11 cellular contexts compared by ENCODE assay signal in the genomic region with DNA sequence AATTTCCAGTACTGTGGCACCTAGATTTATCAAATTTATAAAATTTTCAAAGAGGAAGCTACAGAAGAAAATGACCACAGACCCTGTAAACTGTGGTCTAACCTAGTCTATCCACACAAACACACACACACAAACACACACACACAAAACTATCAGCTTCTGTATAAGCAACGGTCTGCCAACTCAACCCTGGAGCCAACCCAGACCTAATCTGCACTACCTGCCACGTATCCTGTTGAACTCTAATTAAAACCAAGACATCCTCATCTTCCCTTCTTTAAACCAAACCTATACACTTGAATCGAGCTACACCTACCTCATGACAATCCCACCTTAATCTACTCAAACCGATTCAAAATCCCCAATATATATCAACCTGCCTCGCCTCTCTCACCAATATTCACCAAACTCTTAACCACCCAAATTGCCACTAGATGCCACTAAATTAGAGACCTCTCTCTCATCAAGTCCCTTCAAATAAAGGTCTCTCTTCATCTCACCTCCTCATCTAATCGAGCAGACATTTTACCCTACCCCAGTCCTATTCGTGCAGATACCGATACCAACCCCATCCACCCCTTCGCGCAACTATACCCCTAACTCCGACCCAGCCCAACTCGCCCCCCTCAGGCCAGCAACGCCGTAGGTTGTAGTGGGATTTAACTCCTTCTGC. TPM values are rescaled to one million over a fixed set of nuclear protein-coding genes. Genes with fewer than 3 reads are reported as not detected.
A peak's percentile ranks its signal among the peaks of the same experiment; 100 is the strongest.
DNase-seq lines count a peak whose midpoint lies in the region; ATAC-seq and TF ChIP-seq lines count a peak whose summit lies in the region.
"Had no signal": no experiment of that assay in that cellular context is flagged by ENCODE, and none has a peak within 500 bp of the region (broad histone marks: within the 10 kb centered on the region; RNA-seq: fewer than 3 reads in every experiment).

No MANE protein-coding gene starts in this region.

- H3K27me3 ChIP-seq in testis: no peaks in the 10 kb centered on the region

- H3K36me3 ChIP-seq in SK-N-MC (ENCODE audit: insufficient read depth, low read length) (peaks cover 59% of the 10 kb centered on the region), testis (ENCODE audit: low read depth, missing control alignments) (no peaks in the 10 kb centered on the region)

- H3K4me1 Mint-ChIP-seq in activated CD4-positive, alpha-beta T cell treated with anti-CD3 and anti-CD28 coated beads, Interleukin-2, amount 10 ng/mL, durations not matched to agents 24 days and 14 days: peaks cover 29% of the 10 kb centered on the region
- H3K4me1 Mint-ChIP-seq in activated CD4-positive, alpha-beta T cell treated with anti-CD3 and anti-CD28 coated beads for 36 hours: peaks cover 29% of the 10 kb centered on the region

- H3K27me3 Mint-ChIP-seq in activated CD4-positive, alpha-beta T cell treated with anti-CD3 and anti-CD28 coated beads, Interleukin-2, amount 10 ng/mL, durations not matched to agents 24 days and 14 days: no peaks in the 10 kb centered on the region
- no peaks in the 10 kb centered on the region for H3K27me3 Mint-ChIP-seq in activated CD4-positive, alpha-beta T cell treated with anti-CD3 and anti-CD28 coated beads for 36 hours

- WGBS in testis, 2 donors: 1% methylated on average over 14 of the region's 14 CpGs

- H3K9me3 Mint-ChIP-seq in activated CD4-positive, alpha-beta T cell treated with anti-CD3 and anti-CD28 coated beads, Interleukin-2, amount 10 ng/mL, durations not matched to agents 24 days and 14 days: no peaks in the 10 kb centered on the region
- no peaks in the 10 kb centered on the region for H3K9me3 Mint-ChIP-seq in activated CD4-positive, alpha-beta T cell treated with anti-CD3 and anti-CD28 coated beads for 36 hours (ENCODE audit: low read depth)

- peaks cover 48% of the 10 kb centered on the region for H3K36me3 Mint-ChIP-seq in activated CD4-positive, alpha-beta T cell treated with anti-CD3 and anti-CD28 coated beads, Interleukin-2, amount 10 ng/mL, durations not matched to agents 24 days and 14 days (ENCODE audit: low read depth)
- peaks cover 57% of the 10 kb centered on the region for H3K36me3 Mint-ChIP-seq in activated CD4-positive, alpha-beta T cell treated with anti-CD3 and anti-CD28 coated beads for 36 hours (ENCODE audit: low read depth)

- ATAC-seq in activated CD4-positive, alpha-beta T cell treated with anti-CD3 and anti-CD28 coated beads for 36 hours: no peak
- ATAC-seq in GM21619 (IDR thresholded peaks at IDR 0.05; ENCODE audit: unreplicated experiment): no peak

- H3K4me3 ChIP-seq in SK-N-MC (peak overlapping the region; percentile 87), iPS-11a (ENCODE audit: low read depth, low read length) (peak overlapping the region; percentile 99), testis (peak overlapping the region; percentile 95 to 98)

- peak; percentile 62 for DNase-seq in activated CD4-positive, alpha-beta T cell treated with anti-CD3 and anti-CD28 coated beads, Interleukin-2, amount 10 ng/mL, durations not matched to agents 24 days and 14 days
- no peak for DNase-seq in activated CD4-positive, alpha-beta T cell treated with anti-CD3 and anti-CD28 coated beads for 36 hours
- DNase-seq in SK-N-MC (ENCODE audit: low read depth, low spot score): no peak
- DNase-seq in testis: no peak
- DNase-seq in NCI-H510A (lab: John Stamatoyannopoulos, UW): no peak
- DNase-seq in SHP77 treated with DMSO at 0.1 percent for 48 hours (lab: John Stamatoyannopoulos, UW): no peak
- DNase-seq: C1 segment of cervical spinal cord had no signal

- H3K4me3 Mint-ChIP-seq in activated CD4-positive, alpha-beta T cell treated with anti-CD3 and anti-CD28 coated beads, Interleukin-2, amount 10 ng/mL, durations not matched to agents 24 days and 14 days: no peak overlapping the region
- H3K4me3 Mint-ChIP-seq in activated CD4-positive, alpha-beta T cell treated with anti-CD3 and anti-CD28 coated beads for 36 hours: no peak overlapping the region

- no peaks in the 10 kb centered on the region for H3K9me3 ChIP-seq in SK-N-MC (ENCODE audit: low read depth, low read length)
- no peaks in the 10 kb centered on the region for H3K9me3 ChIP-seq in testis

- peak overlapping the region; percentile 93 for H3K9ac ChIP-seq in SK-N-MC (ENCODE audit: insufficient read length)

- CTCF ChIA-PET in activated CD4-positive, alpha-beta T cell treated with anti-CD3 and anti-CD28 coated beads for 36 hours (lab: Charles Lee): interaction anchor here (0.6 to 5.1 kb wide), 22 partner anchors 8 to 359 kb away, joined by 3 to 58 read pairs (median 5); partner anchors contain the start of genes PRMT5 and RBM23

- H3K27ac ChIP-seq in SK-N-MC: peak overlapping the region; percentile 90
- peak overlapping the region; percentile 98 to 100 for H3K27ac ChIP-seq in testis

- POLR2A ChIA-PET in activated CD4-positive, alpha-beta T cell treated with anti-CD3 and anti-CD28 coated beads for 36 hours (lab: Charles Lee): interaction anchor here (1.0 to 2.1 kb wide), 14 partner anchors 8 to 228 kb away, joined by 3 to 27 read pairs (median 12); partner anchors contain the start of genes AJUBA, HAUS4, PABPN1 and PPP1R3E

- TF ChIP-seq POLR2A in testis (IDR thresholded peaks at IDR 0.05): no peak

- TF ChIP-seq CTCF in testis (IDR thresholded peaks at IDR 0.05): no peak

- intact Hi-C loops in activated CD4-positive, alpha-beta T cell treated with anti-CD3 and anti-CD28 coated beads, Interleukin-2, amount 10 ng/mL, durations not matched to agents 24 days and 14 days (cut with micrococcal nuclease): loop anchor here (1.0 to 10.0 kb wide), 4 partner anchors 9 to 461 kb away; partner anchors contain the start of genes PABPN1, THTPA and ZFHX2
- intact Hi-C loops in activated CD4-positive, alpha-beta T cell treated with anti-CD3 and anti-CD28 coated beads for 36 hours (cut with DNase I, micrococcal nuclease): loop anchor here (1.0 to 10.0 kb wide), 5 partner anchors 175 to 1829 kb away; partner anchors contain the start of genes DCAF11 (in 1 of the 2), EMC9 (in 1 of the 2), HNRNPC (in 1 of the 2) and HOMEZ (in 1 of the 2)
- intact Hi-C loops in testis (cut with DNase I; ENCODE audit: low total_unique reads): no loop called here

- H3K4me1 ChIP-seq in testis: peaks cover 8% of the 10 kb centered on the region

- no peak overlapping the region for H3K27ac Mint-ChIP-seq in activated CD4-positive, alpha-beta T cell treated with anti-CD3 and anti-CD28 coated beads, Interleukin-2, amount 10 ng/mL, durations not matched to agents 24 days and 14 days
- H3K27ac Mint-ChIP-seq in activated CD4-positive, alpha-beta T cell treated with anti-CD3 and anti-CD28 coated beads for 36 hours: no peak overlapping the region

RNA-seq across cellular contexts. Expression of gene ACIN1, which starts 0.8 kb away (rescaled TPM):
- total RNA-seq in activated CD4-positive, alpha-beta T cell treated with anti-CD3 and anti-CD28 coated beads, Interleukin-2, amount 10 ng/mL, durations not matched to agents 24 days and 14 days: 221 and 224 TPM in 2 replicates
- 100 to 1,000 TPM; 160 to 215 TPM for total RNA-seq in activated CD4-positive, alpha-beta T cell treated with anti-CD3 and anti-CD28 coated beads for 36 hours
- total RNA-seq in testis: 100 to 1,000 TPM; 209 to 216 TPM
- polyA plus RNA-seq in testis (ENCODE audit: insufficient read depth, low read depth, low replicate concordance): 151 TPM

RNA-seq across cellular contexts. Expression of gene C14orf119, which starts 1.2 kb away (rescaled TPM):
- 50.9 and 54.3 TPM in 2 replicates for total RNA-seq in activated CD4-positive, alpha-beta T cell treated with anti-CD3 and anti-CD28 coated beads, Interleukin-2, amount 10 ng/mL, durations not matched to agents 24 days and 14 days
- 10 to 100 TPM; 43.8 to 51.5 TPM for total RNA-seq in activated CD4-positive, alpha-beta T cell treated with anti-CD3 and anti-CD28 coated beads for 36 hours
- 10 to 100 TPM; 17.7 to 26.9 TPM for total RNA-seq in testis
- 60.8 TPM for polyA plus RNA-seq in testis (ENCODE audit: insufficient read depth, low read depth, low replicate concordance)

RNA-seq across cellular contexts. Expression of gene CIROP, which starts 10.7 kb away (rescaled TPM):
- total RNA-seq in activated CD4-positive, alpha-beta T cell treated with anti-CD3 and anti-CD28 coated beads, Interleukin-2, amount 10 ng/mL, durations not matched to agents 24 days and 14 days: not detected in 2 replicates
- not detected for total RNA-seq in activated CD4-positive, alpha-beta T cell treated with anti-CD3 and anti-CD28 coated beads for 36 hours
- not detected for total RNA-seq in testis
- not detected for polyA plus RNA-seq in testis (ENCODE audit: insufficient read depth, low read depth, low replicate concordance)
- total RNA-seq: dermis microvascular lymphatic vessel endothelial cell, subcutaneous adipose tissue had no signal

RNA-seq across cellular contexts. Expression of gene CEBPE, which starts 24.9 kb away (rescaled TPM):
- total RNA-seq in activated CD4-positive, alpha-beta T cell treated with anti-CD3 and anti-CD28 coated beads, Interleukin-2, amount 10 ng/mL, durations not matched to agents 24 days and 14 days: 0.35 TPM in 1 of 2 replicates, not detected in the other
- under 1 TPM; 0.19 to 0.34 TPM for total RNA-seq in activated CD4-positive, alpha-beta T cell treated with anti-CD3 and anti-CD28 coated beads for 36 hours
- under 1 TPM; 0.19 to 0.24 TPM for total RNA-seq in testis
- polyA plus RNA-seq in testis (ENCODE audit: insufficient read depth, low read depth, low replicate concordance): not detected
- total RNA-seq: dermis microvascular lymphatic vessel endothelial cell had no signal

RNA-seq across cellular contexts. Expression of gene CDH24, which starts 36.8 kb away (rescaled TPM):
- total RNA-seq in activated CD4-positive, alpha-beta T cell treated with anti-CD3 and anti-CD28 coated beads, Interleukin-2, amount 10 ng/mL, durations not matched to agents 24 days and 14 days: 1.6 and 1.7 TPM in 2 replicates
- 1 to 10 TPM in 1 of 2 experiments, under 1 TPM in 1; 0.82 to 1.1 TPM for total RNA-seq in activated CD4-positive, alpha-beta T cell treated with anti-CD3 and anti-CD28 coated beads for 36 hours
- 10 to 100 TPM; 10.2 TPM for total RNA-seq in testis
- 3.9 TPM for polyA plus RNA-seq in testis (ENCODE audit: insufficient read depth, low read depth, low replicate concordance)
